1 cellular context compared by ENCODE assay signal in the genomic region with DNA sequence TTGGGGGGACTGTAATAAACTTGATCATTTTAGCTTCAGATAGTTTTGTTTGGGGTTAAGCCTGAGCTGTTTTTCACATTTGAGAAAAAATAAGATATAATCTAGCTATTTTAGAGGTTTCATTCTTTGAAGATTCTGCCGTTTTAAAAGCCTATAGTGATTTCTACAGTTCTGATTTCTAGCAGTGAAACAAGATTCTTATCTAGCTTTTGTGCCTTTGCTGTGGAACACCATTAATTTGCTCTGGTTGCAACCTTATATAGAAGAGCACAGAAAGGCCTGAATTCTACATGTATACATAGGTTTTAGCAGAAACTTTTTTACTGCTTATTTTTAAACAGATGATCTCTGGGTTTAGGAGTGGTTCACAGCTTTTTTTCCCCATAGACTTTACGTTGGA.
TF ChIP-seq lines count a peak whose summit lies in the region.

No MANE protein-coding gene starts in this region.

TF ChIP-seq in H1, 55 proteins besides CTCF, POLR2A, EP300 and RAD21 (continued from another document):
- TF ChIP-seq, protein P1, sequence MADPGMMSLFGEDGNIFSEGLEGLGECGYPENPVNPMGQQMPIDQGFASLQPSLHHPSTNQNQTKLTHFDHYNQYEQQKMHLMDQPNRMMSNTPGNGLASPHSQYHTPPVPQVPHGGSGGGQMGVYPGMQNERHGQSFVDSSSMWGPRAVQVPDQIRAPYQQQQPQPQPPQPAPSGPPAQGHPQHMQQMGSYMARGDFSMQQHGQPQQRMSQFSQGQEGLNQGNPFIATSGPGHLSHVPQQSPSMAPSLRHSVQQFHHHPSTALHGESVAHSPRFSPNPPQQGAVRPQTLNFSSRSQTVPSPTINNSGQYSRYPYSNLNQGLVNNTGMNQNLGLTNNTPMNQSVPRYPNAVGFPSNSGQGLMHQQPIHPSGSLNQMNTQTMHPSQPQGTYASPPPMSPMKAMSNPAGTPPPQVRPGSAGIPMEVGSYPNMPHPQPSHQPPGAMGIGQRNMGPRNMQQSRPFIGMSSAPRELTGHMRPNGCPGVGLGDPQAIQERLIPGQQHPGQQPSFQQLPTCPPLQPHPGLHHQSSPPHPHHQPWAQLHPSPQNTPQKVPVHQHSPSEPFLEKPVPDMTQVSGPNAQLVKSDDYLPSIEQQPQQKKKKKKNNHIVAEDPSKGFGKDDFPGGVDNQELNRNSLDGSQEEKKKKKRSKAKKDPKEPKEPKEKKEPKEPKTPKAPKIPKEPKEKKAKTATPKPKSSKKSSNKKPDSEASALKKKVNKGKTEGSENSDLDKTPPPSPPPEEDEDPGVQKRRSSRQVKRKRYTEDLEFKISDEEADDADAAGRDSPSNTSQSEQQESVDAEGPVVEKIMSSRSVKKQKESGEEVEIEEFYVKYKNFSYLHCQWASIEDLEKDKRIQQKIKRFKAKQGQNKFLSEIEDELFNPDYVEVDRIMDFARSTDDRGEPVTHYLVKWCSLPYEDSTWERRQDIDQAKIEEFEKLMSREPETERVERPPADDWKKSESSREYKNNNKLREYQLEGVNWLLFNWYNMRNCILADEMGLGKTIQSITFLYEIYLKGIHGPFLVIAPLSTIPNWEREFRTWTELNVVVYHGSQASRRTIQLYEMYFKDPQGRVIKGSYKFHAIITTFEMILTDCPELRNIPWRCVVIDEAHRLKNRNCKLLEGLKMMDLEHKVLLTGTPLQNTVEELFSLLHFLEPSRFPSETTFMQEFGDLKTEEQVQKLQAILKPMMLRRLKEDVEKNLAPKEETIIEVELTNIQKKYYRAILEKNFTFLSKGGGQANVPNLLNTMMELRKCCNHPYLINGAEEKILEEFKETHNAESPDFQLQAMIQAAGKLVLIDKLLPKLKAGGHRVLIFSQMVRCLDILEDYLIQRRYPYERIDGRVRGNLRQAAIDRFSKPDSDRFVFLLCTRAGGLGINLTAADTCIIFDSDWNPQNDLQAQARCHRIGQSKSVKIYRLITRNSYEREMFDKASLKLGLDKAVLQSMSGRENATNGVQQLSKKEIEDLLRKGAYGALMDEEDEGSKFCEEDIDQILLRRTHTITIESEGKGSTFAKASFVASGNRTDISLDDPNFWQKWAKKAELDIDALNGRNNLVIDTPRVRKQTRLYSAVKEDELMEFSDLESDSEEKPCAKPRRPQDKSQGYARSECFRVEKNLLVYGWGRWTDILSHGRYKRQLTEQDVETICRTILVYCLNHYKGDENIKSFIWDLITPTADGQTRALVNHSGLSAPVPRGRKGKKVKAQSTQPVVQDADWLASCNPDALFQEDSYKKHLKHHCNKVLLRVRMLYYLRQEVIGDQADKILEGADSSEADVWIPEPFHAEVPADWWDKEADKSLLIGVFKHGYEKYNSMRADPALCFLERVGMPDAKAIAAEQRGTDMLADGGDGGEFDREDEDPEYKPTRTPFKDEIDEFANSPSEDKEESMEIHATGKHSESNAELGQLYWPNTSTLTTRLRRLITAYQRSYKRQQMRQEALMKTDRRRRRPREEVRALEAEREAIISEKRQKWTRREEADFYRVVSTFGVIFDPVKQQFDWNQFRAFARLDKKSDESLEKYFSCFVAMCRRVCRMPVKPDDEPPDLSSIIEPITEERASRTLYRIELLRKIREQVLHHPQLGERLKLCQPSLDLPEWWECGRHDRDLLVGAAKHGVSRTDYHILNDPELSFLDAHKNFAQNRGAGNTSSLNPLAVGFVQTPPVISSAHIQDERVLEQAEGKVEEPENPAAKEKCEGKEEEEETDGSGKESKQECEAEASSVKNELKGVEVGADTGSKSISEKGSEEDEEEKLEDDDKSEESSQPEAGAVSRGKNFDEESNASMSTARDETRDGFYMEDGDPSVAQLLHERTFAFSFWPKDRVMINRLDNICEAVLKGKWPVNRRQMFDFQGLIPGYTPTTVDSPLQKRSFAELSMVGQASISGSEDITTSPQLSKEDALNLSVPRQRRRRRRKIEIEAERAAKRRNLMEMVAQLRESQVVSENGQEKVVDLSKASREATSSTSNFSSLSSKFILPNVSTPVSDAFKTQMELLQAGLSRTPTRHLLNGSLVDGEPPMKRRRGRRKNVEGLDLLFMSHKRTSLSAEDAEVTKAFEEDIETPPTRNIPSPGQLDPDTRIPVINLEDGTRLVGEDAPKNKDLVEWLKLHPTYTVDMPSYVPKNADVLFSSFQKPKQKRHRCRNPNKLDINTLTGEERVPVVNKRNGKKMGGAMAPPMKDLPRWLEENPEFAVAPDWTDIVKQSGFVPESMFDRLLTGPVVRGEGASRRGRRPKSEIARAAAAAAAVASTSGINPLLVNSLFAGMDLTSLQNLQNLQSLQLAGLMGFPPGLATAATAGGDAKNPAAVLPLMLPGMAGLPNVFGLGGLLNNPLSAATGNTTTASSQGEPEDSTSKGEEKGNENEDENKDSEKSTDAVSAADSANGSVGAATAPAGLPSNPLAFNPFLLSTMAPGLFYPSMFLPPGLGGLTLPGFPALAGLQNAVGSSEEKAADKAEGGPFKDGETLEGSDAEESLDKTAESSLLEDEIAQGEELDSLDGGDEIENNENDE (IDR thresholded peaks at IDR 0.05; ENCODE audit: insufficient replicate concordance, low read length): no peak
- TF ChIP-seq RXRA (IDR thresholded peaks at IDR 0.05; ENCODE audit: insufficient read depth, low read depth, low read length) (no peak), PHF8 (conservative IDR thresholded peaks at IDR 0.05; ENCODE audit: low read depth, low read length) (no peak), NANOG (IDR thresholded peaks at IDR 0.05; ENCODE audit: insufficient read depth, low read depth, low read length, poor library complexity, severe bottlenecking) (no peak), SUZ12 (IDR thresholded peaks at IDR 0.05; ENCODE audit: low read length) (no peak), KDM5A (IDR thresholded peaks at IDR 0.05; ENCODE audit: low read length) (no peak), JUND (IDR thresholded peaks at IDR 0.05; ENCODE audit: low read length) (no peak), HDAC6 (IDR thresholded peaks at IDR 0.05; ENCODE audit: low read depth, low read length) (no peak), CHD1 (IDR thresholded peaks at IDR 0.05; ENCODE audit: low read depth, low read length) (no peak), KDM1A (IDR thresholded peaks at IDR 0.05; ENCODE audit: borderline replicate concordance, low read length) (no peak), SIN3A (conservative IDR thresholded peaks at IDR 0.05 in 1 of 2, IDR thresholded peaks at IDR 0.05 in 1 of 2; ENCODE audit: low read depth in 1 of 2, low read length in 2 of 2) (no peak), FOSL1 (IDR thresholded peaks at IDR 0.05; ENCODE audit: insufficient read depth, low read depth, low read length) (no peak), RBBP5 (IDR thresholded peaks at IDR 0.05; ENCODE audit: borderline replicate concordance, low read depth, low read length) (no peak), TEAD4 (IDR thresholded peaks at IDR 0.05; ENCODE audit: low read depth, low read length) (no peak), SAP30 (IDR thresholded peaks at IDR 0.05; ENCODE audit: insufficient read depth, insufficient replicate concordance, low read length) (no peak), BACH1 (IDR thresholded peaks at IDR 0.05; ENCODE audit: low read length) (no peak)
- TF ChIP-seq, protein P2, sequence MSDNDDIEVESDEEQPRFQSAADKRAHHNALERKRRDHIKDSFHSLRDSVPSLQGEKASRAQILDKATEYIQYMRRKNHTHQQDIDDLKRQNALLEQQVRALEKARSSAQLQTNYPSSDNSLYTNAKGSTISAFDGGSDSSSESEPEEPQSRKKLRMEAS (IDR thresholded peaks at IDR 0.05): no peak
